8 cellular contexts compared by ENCODE assay signal in the genomic region with DNA sequence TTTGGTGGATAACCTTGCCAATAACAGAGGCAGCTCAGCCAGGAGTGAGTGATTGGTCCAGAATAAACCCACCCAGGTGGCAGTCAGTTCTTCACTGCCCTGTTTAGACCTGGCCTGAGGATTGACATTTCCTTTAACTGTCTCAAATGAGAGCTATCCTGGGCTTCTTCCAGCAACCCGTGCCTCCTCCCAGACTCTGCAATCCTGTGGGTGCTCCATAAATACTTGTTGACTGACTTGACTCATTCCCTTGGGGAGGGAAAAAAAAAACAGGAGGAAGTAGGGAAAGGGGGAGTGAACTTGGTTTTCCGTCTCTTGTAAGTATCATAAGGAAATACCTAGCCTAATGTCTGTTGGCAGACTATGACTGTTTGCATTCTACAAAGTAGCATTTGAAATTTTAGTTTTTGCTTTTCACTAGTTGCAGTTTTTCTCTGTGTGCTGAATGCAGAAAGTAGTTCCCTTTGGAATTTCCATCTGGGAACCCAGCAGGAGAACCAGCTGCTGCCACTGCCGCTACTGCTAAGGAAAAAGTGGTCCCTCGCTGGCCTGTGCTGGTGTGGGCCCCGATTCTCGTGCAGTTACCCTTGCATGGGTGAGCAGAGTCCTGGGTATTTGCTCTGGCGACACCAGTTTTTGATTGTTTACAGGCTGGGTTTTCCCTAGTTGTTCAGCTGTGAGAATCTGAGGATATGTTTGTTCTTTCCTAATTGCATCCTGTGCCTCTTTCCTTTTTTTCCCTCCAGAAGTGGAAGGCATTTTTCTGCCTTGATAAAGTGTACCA.
DNase-seq lines count a peak whose midpoint lies in the region; ATAC-seq and TF ChIP-seq lines count a peak whose summit lies in the region.

No MANE protein-coding gene starts in this region.

- POLR2A ChIA-PET in RWPE1 (lab: Yijun Ruan, JAX; ENCODE audit: low non-redundant PET), result no interaction called here

- peaks cover 55% of the 10 kb centered on the region for H3K79me2 ChIP-seq in neural progenitor cell (ENCODE audit: low read depth)

- H3K36me3 Mint-ChIP-seq in neural progenitor cell, result peaks cover 8% of the 10 kb centered on the region

- no peaks in the 10 kb centered on the region for H3K9me3 ChIP-seq in neural progenitor cell (ENCODE audit: low read depth)

- H3K27me3 Mint-ChIP-seq in neural progenitor cell (ENCODE audit: insufficient read depth, low read depth), result peaks cover 5% of the 10 kb centered on the region

- no peaks in the 10 kb centered on the region for H4K20me1 ChIP-seq in neural progenitor cell (ENCODE audit: low read depth)

- no peaks in the 10 kb centered on the region for H3K9me3 Mint-ChIP-seq in neural progenitor cell

- ATAC-seq in GM18858 (IDR thresholded peaks at IDR 0.05; ENCODE audit: unreplicated experiment), result no peak

- CTCF ChIA-PET in RWPE1 (lab: Yijun Ruan, JAX), result interaction anchor here (0.7 kb wide), 1 partner anchor 30 kb away, joined by 3 read pairs; no protein-coding TSS in a partner anchor

- H3K27me3 ChIP-seq in neural progenitor cell, result no peaks in the 10 kb centered on the region

- no peak overlapping the region for H3K27ac Mint-ChIP-seq in neural progenitor cell

- no peak overlapping the region for H3K4me3 ChIP-seq in neural progenitor cell

- DNase-seq in RWPE1 (ENCODE audit: low spot score) (peak; percentile 70), fibroblast of gingiva (ENCODE audit: low read depth) (peak; percentile 92), neural progenitor cell (ENCODE audit: low spot score) (peak; percentile 66), superior temporal gyrus (ENCODE audit: extremely low spot score) (no peak), DMS114 treated with DMSO at 0.1 percent for 48 hours (lab: John Stamatoyannopoulos, UW; ENCODE audit: unreplicated experiment) (no peak), NCI-H524 treated with DMSO at 0.1 percent for 48 hours (lab: John Stamatoyannopoulos, UW) (no peak)

- H3K36me3 ChIP-seq in neural progenitor cell, result no peaks in the 10 kb centered on the region

- peaks cover 26% of the 10 kb centered on the region for H3F3A ChIP-seq in neural progenitor cell (ENCODE audit: low read depth)

- peaks cover 67% of the 10 kb centered on the region for H3K4me1 ChIP-seq in neural progenitor cell

- peak overlapping the region; percentile 41 for H3K27ac ChIP-seq in C4-2B
- H3K27ac ChIP-seq in RWPE1, result peak overlapping the region; percentile 93
- H3K27ac ChIP-seq in neural progenitor cell, result no peak overlapping the region

- no peak overlapping the region for H3K4me3 Mint-ChIP-seq in neural progenitor cell

- no peak for TF ChIP-seq CTCF in C4-2B (conservative IDR thresholded peaks at IDR 0.05)
- no peak for TF ChIP-seq CTCF in RWPE1 (conservative IDR thresholded peaks at IDR 0.05; ENCODE audit: low read depth)
- no peak for TF ChIP-seq CTCF in neural progenitor cell (IDR thresholded peaks at IDR 0.05)

- H3K4me2 ChIP-seq in neural progenitor cell, result peak overlapping the region; percentile 38

- no peak overlapping the region for H2AFZ ChIP-seq in neural progenitor cell (replicated peaks)

- peaks cover 64% of the 10 kb centered on the region for H3K4me1 Mint-ChIP-seq in neural progenitor cell

- H3K9ac ChIP-seq in neural progenitor cell, result no peak overlapping the region

Comparison
In these comparisons a context has a peak if more than half of its experiments do, and no peak if none do; other contexts are left out.
1. DNase-seq: peak in RWPE1 (single experiment), fibroblast of gingiva (single experiment) and neural progenitor cell (single experiment); none in superior temporal gyrus (single experiment), DMS114 treated with DMSO at 0.1 percent for 48 hours (single experiment) and NCI-H524 treated with DMSO at 0.1 percent for 48 hours (single experiment).